1 cellular context compared by ENCODE assay signal in the genomic region with DNA sequence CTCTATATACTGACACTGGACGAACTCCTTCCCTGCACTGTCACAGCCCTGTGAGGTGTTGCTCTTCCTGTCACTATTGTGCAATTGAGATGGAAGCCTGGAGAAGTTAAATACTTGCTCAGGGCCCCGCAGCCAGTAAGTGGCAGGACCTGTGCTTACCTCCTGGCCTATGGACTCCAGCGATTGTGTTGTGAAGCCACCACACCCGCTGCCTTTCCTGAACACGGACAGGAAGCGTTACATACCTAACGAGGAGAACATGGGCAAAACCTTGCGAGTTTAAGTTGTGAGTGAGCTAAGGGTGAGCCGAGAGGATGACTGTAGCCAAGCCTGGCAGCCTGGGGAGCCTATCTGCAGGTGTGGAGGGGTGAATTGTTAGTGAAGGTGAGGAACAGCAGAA.
A peak's percentile ranks its signal among the peaks of the same experiment; 100 is the strongest.
TF ChIP-seq lines count a peak whose summit lies in the region.

No MANE protein-coding gene starts in this region.

TF ChIP-seq in HepG2, 621 proteins besides CTCF, POLR2A, EP300 and RAD21 (continued from another document):
- TF ChIP-seq FOXP1 (IDR thresholded peaks at IDR 0.05) (no peak), FOXP1 (CRISPR knock-in tag; IDR thresholded peaks at IDR 0.05) (no peak; the same call in 1 of the 2 replicates), ZNF816 (CRISPR knock-in tag; IDR thresholded peaks at IDR 0.05; ENCODE audit: borderline replicate concordance) (no peak), IRF2 (CRISPR knock-in tag; IDR thresholded peaks at IDR 0.05) (no peak; the same call in 1 of the 2 replicates), NR2C2 (CRISPR knock-in tag; IDR thresholded peaks at IDR 0.05; ENCODE audit: borderline replicate concordance) (no peak), RARG (CRISPR knock-in tag; IDR thresholded peaks at IDR 0.05; ENCODE audit: low read depth) (no peak), SCMH1 (CRISPR knock-in tag; IDR thresholded peaks at IDR 0.05; ENCODE audit: borderline replicate concordance) (no peak), NFATC3 (CRISPR knock-in tag; IDR thresholded peaks at IDR 0.05) (no peak), NCOA2 (CRISPR knock-in tag; IDR thresholded peaks at IDR 0.05) (no peak), ZNF510 (CRISPR knock-in tag; IDR thresholded peaks at IDR 0.05; ENCODE audit: low read depth) (no peak), PITX1 (CRISPR knock-in tag; IDR thresholded peaks at IDR 0.05) (peak; percentile 48; the same call in 1 of the 2 replicates), NR2F6 (IDR thresholded peaks at IDR 0.05) (no peak), NR2F6 (CRISPR knock-in tag; IDR thresholded peaks at IDR 0.05) (peak; percentile 34; the same call in 1 of the 2 replicates), ETV5 (CRISPR knock-in tag; IDR thresholded peaks at IDR 0.05; ENCODE audit: borderline replicate concordance) (peak; percentile 62; the same call in 1 of the 2 replicates), ZNF333 (CRISPR knock-in tag; IDR thresholded peaks at IDR 0.05; ENCODE audit: borderline replicate concordance) (no peak), ZNF136 (CRISPR knock-in tag; IDR thresholded peaks at IDR 0.05; ENCODE audit: low read depth) (0 out of 2 replicates have a peak, but pooled peaks have one; percentile 30), CBX2 (IDR thresholded peaks at IDR 0.05; ENCODE audit: low read depth, low read length) (no peak), CBX2 (CRISPR knock-in tag; IDR thresholded peaks at IDR 0.05; ENCODE audit: low read depth) (no peak), MATR3 (CRISPR knock-in tag; IDR thresholded peaks at IDR 0.05) (no peak), RXRB (CRISPR knock-in tag; IDR thresholded peaks at IDR 0.05; ENCODE audit: borderline replicate concordance) (peak; percentile 24; the same call in 1 of the 2 replicates), ESRRA (CRISPR knock-in tag; IDR thresholded peaks at IDR 0.05; ENCODE audit: low read depth) (no peak), ZNF263 (CRISPR knock-in tag; IDR thresholded peaks at IDR 0.05) (0 out of 2 replicates have a peak, but pooled peaks have one; percentile 32), CEBPG (CRISPR knock-in tag; IDR thresholded peaks at IDR 0.05) (peak; percentile 96), AGO2 (optimal IDR thresholded peaks at IDR 0.05; ENCODE audit: low read depth, low read length) (no peak), CAMTA2 (CRISPR knock-in tag; IDR thresholded peaks at IDR 0.05; ENCODE audit: borderline replicate concordance) (no peak), ZNF124 (CRISPR knock-in tag; IDR thresholded peaks at IDR 0.05) (no peak), ZNF788 (CRISPR knock-in tag; IDR thresholded peaks at IDR 0.05; ENCODE audit: borderline replicate concordance) (no peak), HDAC2 (CRISPR knock-in tag; IDR thresholded peaks at IDR 0.05) (peak; percentile 63; the same call in 1 of the 2 replicates), TOE1 (CRISPR knock-in tag; IDR thresholded peaks at IDR 0.05) (no peak), KDM6A (CRISPR knock-in tag; IDR thresholded peaks at IDR 0.05; ENCODE audit: low read depth) (0 out of 2 replicates have a peak, but pooled peaks have one; percentile 38)
- TF ChIP-seq, protein P1, sequence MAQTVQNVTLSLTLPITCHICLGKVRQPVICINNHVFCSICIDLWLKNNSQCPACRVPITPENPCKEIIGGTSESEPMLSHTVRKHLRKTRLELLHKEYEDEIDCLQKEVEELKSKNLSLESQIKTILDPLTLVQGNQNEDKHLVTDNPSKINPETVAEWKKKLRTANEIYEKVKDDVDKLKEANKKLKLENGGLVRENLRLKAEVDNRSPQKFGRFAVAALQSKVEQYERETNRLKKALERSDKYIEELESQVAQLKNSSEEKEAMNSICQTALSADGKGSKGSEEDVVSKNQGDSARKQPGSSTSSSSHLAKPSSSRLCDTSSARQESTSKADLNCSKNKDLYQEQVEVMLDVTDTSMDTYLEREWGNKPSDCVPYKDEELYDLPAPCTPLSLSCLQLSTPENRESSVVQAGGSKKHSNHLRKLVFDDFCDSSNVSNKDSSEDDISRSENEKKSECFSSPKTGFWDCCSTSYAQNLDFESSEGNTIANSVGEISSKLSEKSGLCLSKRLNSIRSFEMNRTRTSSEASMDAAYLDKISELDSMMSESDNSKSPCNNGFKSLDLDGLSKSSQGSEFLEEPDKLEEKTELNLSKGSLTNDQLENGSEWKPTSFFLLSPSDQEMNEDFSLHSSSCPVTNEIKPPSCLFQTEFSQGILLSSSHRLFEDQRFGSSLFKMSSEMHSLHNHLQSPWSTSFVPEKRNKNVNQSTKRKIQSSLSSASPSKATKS (CRISPR knock-in tag; IDR thresholded peaks at IDR 0.05): no peak
- TF ChIP-seq, protein P2, sequence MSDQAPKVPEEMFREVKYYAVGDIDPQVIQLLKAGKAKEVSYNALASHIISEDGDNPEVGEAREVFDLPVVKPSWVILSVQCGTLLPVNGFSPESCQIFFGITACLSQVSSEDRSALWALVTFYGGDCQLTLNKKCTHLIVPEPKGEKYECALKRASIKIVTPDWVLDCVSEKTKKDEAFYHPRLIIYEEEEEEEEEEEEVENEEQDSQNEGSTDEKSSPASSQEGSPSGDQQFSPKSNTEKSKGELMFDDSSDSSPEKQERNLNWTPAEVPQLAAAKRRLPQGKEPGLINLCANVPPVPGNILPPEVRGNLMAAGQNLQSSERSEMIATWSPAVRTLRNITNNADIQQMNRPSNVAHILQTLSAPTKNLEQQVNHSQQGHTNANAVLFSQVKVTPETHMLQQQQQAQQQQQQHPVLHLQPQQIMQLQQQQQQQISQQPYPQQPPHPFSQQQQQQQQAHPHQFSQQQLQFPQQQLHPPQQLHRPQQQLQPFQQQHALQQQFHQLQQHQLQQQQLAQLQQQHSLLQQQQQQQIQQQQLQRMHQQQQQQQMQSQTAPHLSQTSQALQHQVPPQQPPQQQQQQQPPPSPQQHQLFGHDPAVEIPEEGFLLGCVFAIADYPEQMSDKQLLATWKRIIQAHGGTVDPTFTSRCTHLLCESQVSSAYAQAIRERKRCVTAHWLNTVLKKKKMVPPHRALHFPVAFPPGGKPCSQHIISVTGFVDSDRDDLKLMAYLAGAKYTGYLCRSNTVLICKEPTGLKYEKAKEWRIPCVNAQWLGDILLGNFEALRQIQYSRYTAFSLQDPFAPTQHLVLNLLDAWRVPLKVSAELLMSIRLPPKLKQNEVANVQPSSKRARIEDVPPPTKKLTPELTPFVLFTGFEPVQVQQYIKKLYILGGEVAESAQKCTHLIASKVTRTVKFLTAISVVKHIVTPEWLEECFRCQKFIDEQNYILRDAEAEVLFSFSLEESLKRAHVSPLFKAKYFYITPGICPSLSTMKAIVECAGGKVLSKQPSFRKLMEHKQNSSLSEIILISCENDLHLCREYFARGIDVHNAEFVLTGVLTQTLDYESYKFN (CRISPR knock-in tag; conservative IDR thresholded peaks at IDR 0.05): peak; percentile 44
- TF ChIP-seq, protein P3, sequence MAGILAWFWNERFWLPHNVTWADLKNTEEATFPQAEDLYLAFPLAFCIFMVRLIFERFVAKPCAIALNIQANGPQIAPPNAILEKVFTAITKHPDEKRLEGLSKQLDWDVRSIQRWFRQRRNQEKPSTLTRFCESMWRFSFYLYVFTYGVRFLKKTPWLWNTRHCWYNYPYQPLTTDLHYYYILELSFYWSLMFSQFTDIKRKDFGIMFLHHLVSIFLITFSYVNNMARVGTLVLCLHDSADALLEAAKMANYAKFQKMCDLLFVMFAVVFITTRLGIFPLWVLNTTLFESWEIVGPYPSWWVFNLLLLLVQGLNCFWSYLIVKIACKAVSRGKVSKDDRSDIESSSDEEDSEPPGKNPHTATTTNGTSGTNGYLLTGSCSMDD (CRISPR knock-in tag; IDR thresholded peaks at IDR 0.05): no peak
- TF ChIP-seq, protein P4, sequence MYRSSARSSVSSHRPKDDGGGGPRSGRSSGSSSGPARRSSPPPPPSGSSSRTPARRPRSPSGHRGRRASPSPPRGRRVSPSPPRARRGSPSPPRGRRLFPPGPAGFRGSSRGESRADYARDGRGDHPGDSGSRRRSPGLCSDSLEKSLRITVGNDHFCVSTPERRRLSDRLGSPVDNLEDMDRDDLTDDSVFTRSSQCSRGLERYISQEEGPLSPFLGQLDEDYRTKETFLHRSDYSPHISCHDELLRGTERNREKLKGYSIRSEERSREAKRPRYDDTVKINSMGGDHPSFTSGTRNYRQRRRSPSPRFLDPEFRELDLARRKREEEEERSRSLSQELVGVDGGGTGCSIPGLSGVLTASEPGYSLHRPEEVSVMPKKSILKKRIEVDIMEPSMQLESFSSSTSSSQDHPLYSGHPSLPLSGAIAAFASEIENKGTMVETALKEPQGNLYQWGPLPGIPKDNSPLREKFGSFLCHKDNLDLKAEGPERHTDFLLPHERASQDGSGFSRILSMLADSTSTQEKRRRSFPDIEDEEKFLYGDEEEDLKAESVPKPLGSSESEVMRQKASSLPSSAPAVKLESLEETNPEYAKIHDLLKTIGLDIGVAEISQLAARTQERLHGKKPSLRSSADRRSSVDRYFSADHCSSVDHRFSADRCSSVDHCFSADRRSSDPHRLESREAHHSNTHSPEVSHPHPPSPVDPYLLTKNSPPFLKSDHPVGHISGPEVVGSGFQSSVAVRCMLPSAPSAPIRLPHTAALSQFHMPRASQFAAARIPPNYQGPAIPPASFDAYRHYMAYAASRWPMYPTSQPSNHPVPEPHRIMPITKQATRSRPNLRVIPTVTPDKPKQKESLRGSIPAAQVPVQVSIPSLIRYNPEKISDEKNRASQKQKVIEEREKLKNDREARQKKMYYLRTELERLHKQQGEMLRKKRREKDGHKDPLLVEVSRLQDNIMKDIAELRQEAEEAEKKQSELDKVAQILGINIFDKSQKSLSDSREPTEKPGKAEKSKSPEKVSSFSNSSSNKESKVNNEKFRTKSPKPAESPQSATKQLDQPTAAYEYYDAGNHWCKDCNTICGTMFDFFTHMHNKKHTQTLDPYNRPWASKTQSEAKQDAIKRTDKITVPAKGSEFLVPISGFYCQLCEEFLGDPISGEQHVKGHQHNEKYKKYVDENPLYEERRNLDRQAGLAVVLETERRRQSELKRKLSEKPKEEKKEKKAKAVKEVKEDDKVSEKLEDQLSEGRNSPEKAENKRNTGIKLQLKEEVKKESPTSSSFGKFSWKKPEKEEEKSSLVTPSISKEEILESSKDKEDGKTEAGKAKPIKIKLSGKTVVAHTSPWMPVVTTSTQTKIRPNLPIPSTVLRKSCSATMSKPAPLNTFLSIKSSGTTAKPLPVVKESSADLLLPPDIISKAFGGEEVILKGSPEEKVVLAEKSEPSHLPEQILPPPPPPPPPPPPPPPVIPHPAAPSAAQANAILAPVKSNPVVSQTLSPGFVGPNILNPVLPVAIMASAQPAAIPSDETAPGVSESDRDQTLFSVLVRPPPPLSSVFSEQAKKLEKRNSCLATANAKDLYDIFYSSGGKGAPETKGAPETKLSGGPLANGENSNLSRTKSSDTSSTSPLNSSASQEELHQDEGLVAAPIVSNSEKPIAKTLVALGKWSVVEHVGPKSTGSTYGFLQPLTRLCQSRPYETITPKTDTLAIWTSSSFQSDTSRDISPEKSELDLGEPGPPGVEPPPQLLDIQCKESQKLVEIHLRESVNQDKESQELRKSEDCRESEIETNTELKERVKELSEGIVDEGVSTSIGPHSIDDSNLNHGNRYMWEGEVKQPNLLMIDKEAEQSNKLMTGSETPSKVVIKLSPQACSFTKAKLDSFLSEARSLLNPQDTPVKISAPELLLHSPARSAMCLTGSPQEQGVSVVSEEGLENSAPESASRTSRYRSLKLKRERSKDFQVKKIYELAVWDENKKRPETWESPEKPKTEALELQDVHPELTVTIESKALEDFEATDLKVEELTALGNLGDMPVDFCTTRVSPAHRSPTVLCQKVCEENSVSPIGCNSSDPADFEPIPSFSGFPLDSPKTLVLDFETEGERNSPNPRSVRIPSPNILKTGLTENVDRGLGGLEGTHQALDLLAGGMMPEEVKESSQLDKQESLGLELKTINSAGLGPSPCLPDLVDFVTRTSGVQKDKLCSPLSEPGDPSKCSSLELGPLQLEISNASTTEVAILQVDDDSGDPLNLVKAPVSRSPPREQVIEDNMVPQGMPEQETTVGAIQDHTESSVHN (CRISPR knock-in tag; IDR thresholded peaks at IDR 0.05): no peak
- TF ChIP-seq, protein P5, sequence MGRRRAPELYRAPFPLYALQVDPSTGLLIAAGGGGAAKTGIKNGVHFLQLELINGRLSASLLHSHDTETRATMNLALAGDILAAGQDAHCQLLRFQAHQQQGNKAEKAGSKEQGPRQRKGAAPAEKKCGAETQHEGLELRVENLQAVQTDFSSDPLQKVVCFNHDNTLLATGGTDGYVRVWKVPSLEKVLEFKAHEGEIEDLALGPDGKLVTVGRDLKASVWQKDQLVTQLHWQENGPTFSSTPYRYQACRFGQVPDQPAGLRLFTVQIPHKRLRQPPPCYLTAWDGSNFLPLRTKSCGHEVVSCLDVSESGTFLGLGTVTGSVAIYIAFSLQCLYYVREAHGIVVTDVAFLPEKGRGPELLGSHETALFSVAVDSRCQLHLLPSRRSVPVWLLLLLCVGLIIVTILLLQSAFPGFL (CRISPR knock-in tag; IDR thresholded peaks at IDR 0.05): no peak
